ENCODE assay signal across 1 cellular context in the genomic region with DNA sequence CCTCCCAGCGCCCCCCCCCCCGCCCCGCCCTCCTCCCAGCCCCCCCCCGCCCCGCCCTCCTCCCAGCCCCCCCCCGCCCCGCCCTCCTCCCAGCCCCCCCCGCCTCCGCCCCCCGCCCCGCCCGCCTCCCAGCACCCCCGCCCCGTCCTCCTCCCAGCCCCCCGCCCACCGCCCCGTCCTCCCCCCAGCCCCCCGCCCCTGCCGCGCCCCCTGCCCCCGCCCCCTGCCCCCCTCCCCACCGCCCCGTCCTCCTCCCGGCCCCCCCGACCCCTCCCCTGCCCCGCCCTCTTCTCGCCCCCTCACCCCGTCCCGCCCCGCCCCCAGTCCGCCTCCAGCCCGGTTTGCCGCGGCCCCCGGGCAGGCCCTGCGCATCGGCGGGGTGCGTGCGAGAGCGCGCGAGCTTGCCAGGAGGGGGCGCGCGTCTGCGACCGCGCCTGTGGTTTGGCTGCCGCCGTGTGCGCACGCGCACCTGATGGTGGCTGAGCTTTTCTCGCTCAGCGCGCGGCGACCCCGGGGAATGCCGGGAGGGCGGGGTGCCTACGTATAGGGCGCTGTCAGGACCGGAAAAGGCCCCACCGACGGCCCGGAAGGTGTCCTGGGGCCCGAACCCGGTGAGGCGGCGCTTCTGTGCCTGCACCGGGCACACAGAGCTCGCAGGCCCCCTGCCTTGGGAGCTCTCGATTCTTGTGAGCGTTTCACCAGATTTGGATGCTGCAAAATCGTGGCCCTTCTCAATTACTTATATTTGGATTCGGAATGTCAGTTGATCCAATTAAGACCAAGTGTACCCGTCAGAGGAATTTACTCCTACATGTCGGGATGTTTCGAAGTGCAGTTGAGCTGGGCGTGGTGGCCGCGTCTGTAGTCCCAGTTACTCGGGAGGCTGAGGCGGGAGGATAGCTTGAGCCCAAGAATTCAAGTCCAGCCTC.
TF ChIP-seq lines count a peak whose summit lies in the region.

No MANE protein-coding gene starts in this region.

TF ChIP-seq in HepG2, 621 proteins besides CTCF, POLR2A, EP300 and RAD21 (continues in another document):
- TF ChIP-seq PLRG1 (conservative IDR thresholded peaks at IDR 0.05) (no peak), ZNF484 (CRISPR knock-in tag; IDR thresholded peaks at IDR 0.05; ENCODE audit: borderline replicate concordance, low read depth) (no peak), PHF8 (CRISPR knock-in tag; IDR thresholded peaks at IDR 0.05) (peak; percentile 88), NR2F2 (IDR thresholded peaks at IDR 0.05; ENCODE audit: borderline replicate concordance, low read depth) (no peak), ZC3H13 (CRISPR knock-in tag; IDR thresholded peaks at IDR 0.05) (no peak), HMGXB4 (CRISPR knock-in tag; IDR thresholded peaks at IDR 0.05; ENCODE audit: borderline replicate concordance in 1 of 2, low read depth in 1 of 2) (peak; percentile 46 to 74; a peak in 3 of 4 replicates), TMF1 (CRISPR knock-in tag; IDR thresholded peaks at IDR 0.05; ENCODE audit: low read depth) (no peak), DMAP1 (CRISPR knock-in tag; IDR thresholded peaks at IDR 0.05) (peak; percentile 71; the same call in 1 of the 2 replicates), ZFP37 (CRISPR knock-in tag; IDR thresholded peaks at IDR 0.05; ENCODE audit: borderline replicate concordance) (peak; percentile 41; the same call in 1 of the 2 replicates), ZFAT (CRISPR knock-in tag; conservative IDR thresholded peaks at IDR 0.05) (no peak), THAP8 (CRISPR knock-in tag; IDR thresholded peaks at IDR 0.05; ENCODE audit: borderline replicate concordance) (no peak), ZNF552 (CRISPR knock-in tag; IDR thresholded peaks at IDR 0.05; ENCODE audit: borderline replicate concordance) (no peak; the same call in 1 of the 2 replicates), ZNF558 (CRISPR knock-in tag; IDR thresholded peaks at IDR 0.05; ENCODE audit: borderline replicate concordance) (no peak), GABPA (IDR thresholded peaks at IDR 0.05; ENCODE audit: low read depth, low read length) (peak; percentile 91), GABPA (CRISPR knock-in tag; IDR thresholded peaks at IDR 0.05; ENCODE audit: low read depth) (peak; percentile 94), RCOR2 (CRISPR knock-in tag; IDR thresholded peaks at IDR 0.05) (no peak), DR1 (CRISPR knock-in tag; IDR thresholded peaks at IDR 0.05) (peak; percentile 60), TARDBP (CRISPR knock-in tag; IDR thresholded peaks at IDR 0.05) (peak; percentile 86), SOX5 (CRISPR knock-in tag; IDR thresholded peaks at IDR 0.05; ENCODE audit: borderline replicate concordance) (peak; percentile 61; the same call in 1 of the 2 replicates), MED8 (CRISPR knock-in tag; IDR thresholded peaks at IDR 0.05; ENCODE audit: insufficient replicate concordance) (peak; percentile 72), MLLT10 (CRISPR knock-in tag; IDR thresholded peaks at IDR 0.05) (no peak), ZHX2 (IDR thresholded peaks at IDR 0.05; ENCODE audit: low read depth) (peak; percentile 57; the same call in 1 of the 2 replicates), ZHX2 (CRISPR knock-in tag; IDR thresholded peaks at IDR 0.05; ENCODE audit: borderline replicate concordance) (no peak), ZNF512 (CRISPR knock-in tag; IDR thresholded peaks at IDR 0.05) (no peak), ZNF430 (CRISPR knock-in tag; IDR thresholded peaks at IDR 0.05) (no peak), RNF2 (conservative IDR thresholded peaks at IDR 0.05; ENCODE audit: low read depth) (peak; percentile 71), FOXC1 (CRISPR knock-in tag; IDR thresholded peaks at IDR 0.05; ENCODE audit: borderline replicate concordance) (peak; percentile 17; the same call in 1 of the 2 replicates), ZBTB1 (CRISPR knock-in tag; IDR thresholded peaks at IDR 0.05; ENCODE audit: borderline replicate concordance) (no peak), AGO1 (IDR thresholded peaks at IDR 0.05; ENCODE audit: low read depth, low read length, poor library complexity, severe bottlenecking) (no peak), HNF4G (IDR thresholded peaks at IDR 0.05; ENCODE audit: borderline replicate concordance, low read depth, low read length) (no peak), HNF4G (CRISPR knock-in tag; IDR thresholded peaks at IDR 0.05; ENCODE audit: borderline replicate concordance, low read depth) (0 out of 2 replicates have a peak, but pooled peaks have one; percentile 29), ATF2 (CRISPR knock-in tag; IDR thresholded peaks at IDR 0.05) (peak; percentile 81), NFE2L1 (CRISPR knock-in tag; IDR thresholded peaks at IDR 0.05; ENCODE audit: borderline replicate concordance) (no peak)
- TF ChIP-seq, protein P1, sequence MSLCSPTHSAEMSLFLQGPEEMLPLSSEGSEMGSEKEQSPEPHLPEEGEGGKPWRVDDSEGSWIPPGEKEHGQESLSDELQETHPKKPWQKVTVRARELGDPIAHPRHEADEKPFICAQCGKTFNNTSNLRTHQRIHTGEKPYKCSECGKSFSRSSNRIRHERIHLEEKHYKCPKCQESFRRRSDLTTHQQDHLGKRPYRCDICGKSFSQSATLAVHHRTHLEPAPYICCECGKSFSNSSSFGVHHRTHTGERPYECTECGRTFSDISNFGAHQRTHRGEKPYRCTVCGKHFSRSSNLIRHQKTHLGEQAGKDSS (CRISPR knock-in tag; IDR thresholded peaks at IDR 0.05; ENCODE audit: borderline replicate concordance, low read depth): no peak; the same call in 1 of the 2 replicates
- TF ChIP-seq, protein P2, sequence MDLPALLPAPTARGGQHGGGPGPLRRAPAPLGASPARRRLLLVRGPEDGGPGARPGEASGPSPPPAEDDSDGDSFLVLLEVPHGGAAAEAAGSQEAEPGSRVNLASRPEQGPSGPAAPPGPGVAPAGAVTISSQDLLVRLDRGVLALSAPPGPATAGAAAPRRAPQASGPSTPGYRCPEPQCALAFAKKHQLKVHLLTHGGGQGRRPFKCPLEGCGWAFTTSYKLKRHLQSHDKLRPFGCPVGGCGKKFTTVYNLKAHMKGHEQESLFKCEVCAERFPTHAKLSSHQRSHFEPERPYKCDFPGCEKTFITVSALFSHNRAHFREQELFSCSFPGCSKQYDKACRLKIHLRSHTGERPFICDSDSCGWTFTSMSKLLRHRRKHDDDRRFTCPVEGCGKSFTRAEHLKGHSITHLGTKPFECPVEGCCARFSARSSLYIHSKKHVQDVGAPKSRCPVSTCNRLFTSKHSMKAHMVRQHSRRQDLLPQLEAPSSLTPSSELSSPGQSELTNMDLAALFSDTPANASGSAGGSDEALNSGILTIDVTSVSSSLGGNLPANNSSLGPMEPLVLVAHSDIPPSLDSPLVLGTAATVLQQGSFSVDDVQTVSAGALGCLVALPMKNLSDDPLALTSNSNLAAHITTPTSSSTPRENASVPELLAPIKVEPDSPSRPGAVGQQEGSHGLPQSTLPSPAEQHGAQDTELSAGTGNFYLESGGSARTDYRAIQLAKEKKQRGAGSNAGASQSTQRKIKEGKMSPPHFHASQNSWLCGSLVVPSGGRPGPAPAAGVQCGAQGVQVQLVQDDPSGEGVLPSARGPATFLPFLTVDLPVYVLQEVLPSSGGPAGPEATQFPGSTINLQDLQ (CRISPR knock-in tag; IDR thresholded peaks at IDR 0.05): no peak
- TF ChIP-seq, protein P3, sequence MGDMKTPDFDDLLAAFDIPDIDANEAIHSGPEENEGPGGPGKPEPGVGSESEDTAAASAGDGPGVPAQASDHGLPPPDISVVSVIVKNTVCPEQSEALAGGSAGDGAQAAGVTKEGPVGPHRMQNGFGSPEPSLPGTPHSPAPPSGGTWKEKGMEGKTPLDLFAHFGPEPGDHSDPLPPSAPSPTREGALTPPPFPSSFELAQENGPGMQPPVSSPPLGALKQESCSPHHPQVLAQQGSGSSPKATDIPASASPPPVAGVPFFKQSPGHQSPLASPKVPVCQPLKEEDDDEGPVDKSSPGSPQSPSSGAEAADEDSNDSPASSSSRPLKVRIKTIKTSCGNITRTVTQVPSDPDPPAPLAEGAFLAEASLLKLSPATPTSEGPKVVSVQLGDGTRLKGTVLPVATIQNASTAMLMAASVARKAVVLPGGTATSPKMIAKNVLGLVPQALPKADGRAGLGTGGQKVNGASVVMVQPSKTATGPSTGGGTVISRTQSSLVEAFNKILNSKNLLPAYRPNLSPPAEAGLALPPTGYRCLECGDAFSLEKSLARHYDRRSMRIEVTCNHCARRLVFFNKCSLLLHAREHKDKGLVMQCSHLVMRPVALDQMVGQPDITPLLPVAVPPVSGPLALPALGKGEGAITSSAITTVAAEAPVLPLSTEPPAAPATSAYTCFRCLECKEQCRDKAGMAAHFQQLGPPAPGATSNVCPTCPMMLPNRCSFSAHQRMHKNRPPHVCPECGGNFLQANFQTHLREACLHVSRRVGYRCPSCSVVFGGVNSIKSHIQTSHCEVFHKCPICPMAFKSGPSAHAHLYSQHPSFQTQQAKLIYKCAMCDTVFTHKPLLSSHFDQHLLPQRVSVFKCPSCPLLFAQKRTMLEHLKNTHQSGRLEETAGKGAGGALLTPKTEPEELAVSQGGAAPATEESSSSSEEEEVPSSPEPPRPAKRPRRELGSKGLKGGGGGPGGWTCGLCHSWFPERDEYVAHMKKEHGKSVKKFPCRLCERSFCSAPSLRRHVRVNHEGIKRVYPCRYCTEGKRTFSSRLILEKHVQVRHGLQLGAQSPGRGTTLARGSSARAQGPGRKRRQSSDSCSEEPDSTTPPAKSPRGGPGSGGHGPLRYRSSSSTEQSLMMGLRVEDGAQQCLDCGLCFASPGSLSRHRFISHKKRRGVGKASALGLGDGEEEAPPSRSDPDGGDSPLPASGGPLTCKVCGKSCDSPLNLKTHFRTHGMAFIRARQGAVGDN (CRISPR knock-in tag; IDR thresholded peaks at IDR 0.05): peak; percentile 93
